In the genomic region with DNA sequence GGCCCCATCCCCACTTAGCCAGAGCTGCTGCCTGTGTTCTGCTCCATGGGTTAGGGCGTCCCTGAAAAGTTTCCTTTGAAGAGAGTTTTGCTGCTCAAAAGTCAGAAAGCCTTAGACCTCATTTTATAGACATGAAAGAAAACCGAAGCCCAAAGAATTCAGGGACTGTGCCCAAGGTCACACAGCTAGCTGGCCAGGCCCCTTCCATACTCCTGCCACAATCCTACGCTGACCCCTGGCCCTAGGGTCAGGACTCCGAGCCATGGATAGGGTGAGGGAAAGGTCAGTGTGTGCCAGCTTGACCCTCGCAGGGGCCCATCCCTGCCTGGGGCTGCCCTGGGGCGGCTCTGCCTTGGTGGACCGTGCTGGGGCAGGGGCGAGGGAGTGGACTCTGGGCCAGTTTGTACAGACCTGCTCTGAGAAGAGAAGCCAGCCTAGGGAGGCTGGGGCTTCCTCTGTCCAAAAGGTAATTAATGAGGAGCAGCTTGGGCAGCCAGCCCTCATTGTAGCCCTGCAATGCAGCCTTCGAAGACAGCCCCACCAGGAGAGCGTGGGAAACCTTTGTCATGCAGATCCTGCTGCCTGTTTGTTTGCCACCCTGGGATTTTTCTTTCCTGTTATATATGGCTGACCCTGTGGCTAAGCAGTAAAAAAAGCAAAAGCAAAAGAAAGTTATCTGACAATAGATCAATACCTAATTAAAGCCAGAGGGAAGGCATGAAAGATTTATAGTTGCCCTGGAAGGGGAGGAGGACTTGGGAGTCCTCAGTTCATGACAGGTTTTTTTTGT, we compare ENCODE assay signal across 17 cellular contexts. TPM values are rescaled to one million over a fixed set of nuclear protein-coding genes. Genes with fewer than 3 reads are reported as not detected.
A peak's percentile ranks its signal among the peaks of the same experiment; 100 is the strongest.
DNase-seq lines count a peak whose midpoint lies in the region; ATAC-seq and TF ChIP-seq lines count a peak whose summit lies in the region.
"Had no signal": no experiment of that assay in that cellular context is flagged by ENCODE, and none has a peak within 500 bp of the region (broad histone marks: within the 10 kb centered on the region; RNA-seq: fewer than 3 reads in every experiment).

No MANE protein-coding gene starts in this region.

- H3K9me3 Mint-ChIP-seq in neural progenitor cell (no peaks in the 10 kb centered on the region), natural killer cell (no peaks in the 10 kb centered on the region)

- peak overlapping the region; percentile 79 for H3K4me2 ChIP-seq in neural progenitor cell

- H3K27ac ChIP-seq in VCaP (peak overlapping the region; percentile 41; the same call in 1 of the 2 replicates), iPS-18a (ENCODE audit: low read length) (peak overlapping the region; percentile 70), neural progenitor cell (peak overlapping the region; percentile 92)
- H3K27ac ChIP-seq: gastrocnemius medialis, prostate gland had no signal

- peaks cover 11% of the 10 kb centered on the region for H4K20me1 ChIP-seq in neural progenitor cell (ENCODE audit: low read depth)

- peaks cover 34% of the 10 kb centered on the region for H3F3A ChIP-seq in neural progenitor cell (ENCODE audit: low read depth)

- H3K27me3 Mint-ChIP-seq in neural progenitor cell (ENCODE audit: insufficient read depth, low read depth) (no peaks in the 10 kb centered on the region), natural killer cell (ENCODE audit: low read depth in 2 of 2) (no peaks in the 10 kb centered on the region)

- no peak overlapping the region for H2AFZ ChIP-seq in neural progenitor cell (replicated peaks)

- intact Hi-C loops in natural killer cell (cut with micrococcal nuclease): no loop called here

- H3K36me3 Mint-ChIP-seq in neural progenitor cell: no peaks in the 10 kb centered on the region
- H3K36me3 Mint-ChIP-seq in natural killer cell: no peaks in the 10 kb centered on the region

- H3K4me1 ChIP-seq in iPS-18a (ENCODE audit: control insufficient read depth, low read depth, low read length): peaks cover 37% of the 10 kb centered on the region
- peaks cover 58% of the 10 kb centered on the region for H3K4me1 ChIP-seq in neural progenitor cell
- H3K4me1 ChIP-seq: gastrocnemius medialis had no signal

- H3K27me3 ChIP-seq in iPS-18a (ENCODE audit: control insufficient read depth, insufficient read depth, low read length) (no peaks in the 10 kb centered on the region), neural progenitor cell (no peaks in the 10 kb centered on the region)
- H3K27me3 ChIP-seq: gastrocnemius medialis had no signal

- DNase-seq in HEK293T (ENCODE audit: extremely low spot score): no peak
- peak; percentile 88 for DNase-seq in neural progenitor cell (ENCODE audit: low spot score)
- no peak for DNase-seq in cerebellar nuclear complex (lab: John Stamatoyannopoulos, UW)
- DNase-seq in natural killer cell: no peak
- DNase-seq: activated naive CD4-positive, alpha-beta T cell treated with anti-CD3 and anti-CD28 coated beads, Interleukin-2, amount 50 U/mL, for 16 hours; activated T-cell treated with anti-CD3 and anti-CD28 coated beads, Interleukin-2, amount 50 U/mL, for 1 hour; gastrocnemius medialis; GDM1; NCI-H1417 treated with DMSO at 0.1 percent for 48 hours; small intestine; stimulated activated CD4-positive, alpha-beta T cell treated with anti-CD3 and anti-CD28 coated beads, Interleukin-4, amount 100 ng/mL, for 4 hours had no signal

- peaks cover 49% of the 10 kb centered on the region for H3K4me1 Mint-ChIP-seq in neural progenitor cell
- H3K4me1 Mint-ChIP-seq in natural killer cell: no peaks in the 10 kb centered on the region

- H3K27ac Mint-ChIP-seq in neural progenitor cell: peak overlapping the region; percentile 85
- no peak overlapping the region for H3K27ac Mint-ChIP-seq in natural killer cell

- no peaks in the 10 kb centered on the region for H3K79me2 ChIP-seq in neural progenitor cell (ENCODE audit: low read depth)

- ATAC-seq in natural killer cell (no peak), GM19467 (IDR thresholded peaks at IDR 0.05; ENCODE audit: unreplicated experiment) (no peak), HG03097 (IDR thresholded peaks at IDR 0.05; ENCODE audit: low FRiP score, unreplicated experiment) (no peak)
- ATAC-seq: gastrocnemius medialis, GM12878 had no signal

- no peaks in the 10 kb centered on the region for H3K36me3 ChIP-seq in iPS-18a (ENCODE audit: control insufficient read depth, low read depth, low read length)
- no peaks in the 10 kb centered on the region for H3K36me3 ChIP-seq in neural progenitor cell
- H3K36me3 ChIP-seq: gastrocnemius medialis, prostate gland had no signal

- CTCF ChIA-PET in HEK293T (lab: Yijun Ruan, JAX): interaction anchor here (1.4 kb wide), 1 partner anchor 50 kb away, joined by 4 read pairs; no protein-coding TSS in a partner anchor

- TF ChIP-seq CTCF in VCaP (conservative IDR thresholded peaks at IDR 0.05) (no peak), neural progenitor cell (IDR thresholded peaks at IDR 0.05) (no peak), natural killer cell (IDR thresholded peaks at IDR 0.05) (no peak)

- H3K4me3 ChIP-seq in iPS-18a (ENCODE audit: low read length): peak overlapping the region; percentile 45
- peak overlapping the region; percentile 32 for H3K4me3 ChIP-seq in neural progenitor cell
- H3K4me3 ChIP-seq: gastrocnemius medialis, GM12878, prostate gland had no signal

- H3K9ac ChIP-seq in iPS-18a (ENCODE audit: low read length) (peak overlapping the region; percentile 24), neural progenitor cell (no peak overlapping the region)

- H3K9me3 ChIP-seq in iPS-18a (ENCODE audit: control insufficient read depth, low read depth, low read length) (no peaks in the 10 kb centered on the region), neural progenitor cell (ENCODE audit: low read depth) (no peaks in the 10 kb centered on the region)
- H3K9me3 ChIP-seq: gastrocnemius medialis, prostate gland had no signal

- POLR2A ChIA-PET in HEK293T (lab: Yijun Ruan, JAX): interaction anchor here (0.6 to 1.4 kb wide), 2 partner anchors 46 to 141 kb away, joined by 3 read pairs; no protein-coding TSS in a partner anchor

- H3K4me3 Mint-ChIP-seq in neural progenitor cell (peak overlapping the region; percentile 57), natural killer cell (no peak overlapping the region)

TF ChIP-seq in HEK293T, 16 proteins besides CTCF, POLR2A, EP300 and RAD21:
- TF ChIP-seq SP1 (IDR thresholded peaks at IDR 0.05) (no peak), ZNF384 (IDR thresholded peaks at IDR 0.05) (no peak)
- TF ChIP-seq, protein P1, sequence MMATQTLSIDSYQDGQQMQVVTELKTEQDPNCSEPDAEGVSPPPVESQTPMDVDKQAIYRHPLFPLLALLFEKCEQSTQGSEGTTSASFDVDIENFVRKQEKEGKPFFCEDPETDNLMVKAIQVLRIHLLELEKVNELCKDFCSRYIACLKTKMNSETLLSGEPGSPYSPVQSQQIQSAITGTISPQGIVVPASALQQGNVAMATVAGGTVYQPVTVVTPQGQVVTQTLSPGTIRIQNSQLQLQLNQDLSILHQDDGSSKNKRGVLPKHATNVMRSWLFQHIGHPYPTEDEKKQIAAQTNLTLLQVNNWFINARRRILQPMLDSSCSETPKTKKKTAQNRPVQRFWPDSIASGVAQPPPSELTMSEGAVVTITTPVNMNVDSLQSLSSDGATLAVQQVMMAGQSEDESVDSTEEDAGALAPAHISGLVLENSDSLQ (IDR thresholded peaks at IDR 0.05): peak; percentile 86

RNA-seq across cellular contexts. Expression of a gene that starts 37.4 kb away (rescaled TPM):
- 2.5 and 3.7 TPM in 2 replicates for total RNA-seq in neural progenitor cell (ENCODE audit: low replicate concordance)
- total RNA-seq in natural killer cell: under 1 TPM in 2 of 3 donors, not detected in 1; 0.14 to 0.21 TPM
- total RNA-seq: gastrocnemius medialis had no signal

RNA-seq across cellular contexts. Expression of a gene that starts 38.9 kb away (rescaled TPM):
- 38.2 and 57.4 TPM in 2 replicates for total RNA-seq in neural progenitor cell (ENCODE audit: low replicate concordance)
- total RNA-seq in natural killer cell: 10 to 100 TPM; 12.7 to 18.8 (median 13.3) TPM

RNA-seq across cellular contexts. Expression of a gene that starts 46.9 kb away (rescaled TPM):
- total RNA-seq in neural progenitor cell (ENCODE audit: low replicate concordance) (214 and 304 TPM in 2 replicates), natural killer cell (100 to 1,000 TPM; 378 to 444 (median 428) TPM)

Comparison
In these comparisons a context has a peak if more than half of its experiments do, and no peak if none do; other contexts are left out.
1. H3K27ac ChIP-seq: peak in every context shown above with its lines; median percentile 92 in neural progenitor cell; 70 in iPS-18a; 41 in VCaP.